1 cellular context compared by ENCODE assay signal in the genomic region with DNA sequence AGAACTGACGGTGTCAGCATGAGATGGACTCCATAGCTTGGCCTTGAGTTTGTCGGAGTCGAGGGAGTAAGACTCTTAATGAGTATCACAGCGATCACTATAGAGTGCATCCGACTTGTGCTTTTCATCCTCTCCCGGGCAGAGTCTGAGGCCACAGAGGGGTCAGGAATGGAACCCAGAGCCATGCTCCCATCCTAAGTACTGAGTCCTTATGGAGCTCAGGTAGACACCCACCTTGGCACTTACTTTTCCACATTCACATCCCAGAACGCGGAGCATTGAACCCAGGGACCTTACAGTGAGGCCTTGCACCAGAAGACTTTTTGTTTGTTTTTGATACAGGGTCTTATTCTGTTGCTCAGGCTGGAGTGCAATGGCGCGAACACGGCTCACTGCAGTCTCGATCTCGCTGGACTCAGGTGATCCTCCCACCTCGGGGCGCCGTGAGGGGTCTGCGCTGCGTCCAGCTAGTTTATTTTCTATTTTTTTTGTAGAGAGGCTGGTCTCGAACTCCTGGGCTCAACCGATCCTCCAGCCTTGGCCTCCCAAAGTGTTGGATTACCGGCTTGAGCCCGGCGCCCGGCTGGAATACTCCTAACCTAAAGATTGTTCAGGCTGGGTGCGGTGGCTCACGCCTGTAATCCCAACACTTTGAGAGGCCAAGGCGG.
TF ChIP-seq lines count a peak whose summit lies in the region.

No MANE protein-coding gene starts in this region.

TF ChIP-seq in HEK293, 187 proteins besides CTCF, POLR2A, EP300 and RAD21 (continued from another document):
- TF ChIP-seq, protein P1, sequence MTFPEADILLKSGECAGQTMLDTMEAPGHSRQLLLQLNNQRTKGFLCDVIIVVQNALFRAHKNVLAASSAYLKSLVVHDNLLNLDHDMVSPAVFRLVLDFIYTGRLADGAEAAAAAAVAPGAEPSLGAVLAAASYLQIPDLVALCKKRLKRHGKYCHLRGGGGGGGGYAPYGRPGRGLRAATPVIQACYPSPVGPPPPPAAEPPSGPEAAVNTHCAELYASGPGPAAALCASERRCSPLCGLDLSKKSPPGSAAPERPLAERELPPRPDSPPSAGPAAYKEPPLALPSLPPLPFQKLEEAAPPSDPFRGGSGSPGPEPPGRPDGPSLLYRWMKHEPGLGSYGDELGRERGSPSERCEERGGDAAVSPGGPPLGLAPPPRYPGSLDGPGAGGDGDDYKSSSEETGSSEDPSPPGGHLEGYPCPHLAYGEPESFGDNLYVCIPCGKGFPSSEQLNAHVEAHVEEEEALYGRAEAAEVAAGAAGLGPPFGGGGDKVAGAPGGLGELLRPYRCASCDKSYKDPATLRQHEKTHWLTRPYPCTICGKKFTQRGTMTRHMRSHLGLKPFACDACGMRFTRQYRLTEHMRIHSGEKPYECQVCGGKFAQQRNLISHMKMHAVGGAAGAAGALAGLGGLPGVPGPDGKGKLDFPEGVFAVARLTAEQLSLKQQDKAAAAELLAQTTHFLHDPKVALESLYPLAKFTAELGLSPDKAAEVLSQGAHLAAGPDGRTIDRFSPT (tag by site-specific recombination; IDR thresholded peaks at IDR 0.05), result no peak
- TF ChIP-seq ZNF768 (tag by site-specific recombination; IDR thresholded peaks at IDR 0.05), result no peak
- TF ChIP-seq, protein P2, sequence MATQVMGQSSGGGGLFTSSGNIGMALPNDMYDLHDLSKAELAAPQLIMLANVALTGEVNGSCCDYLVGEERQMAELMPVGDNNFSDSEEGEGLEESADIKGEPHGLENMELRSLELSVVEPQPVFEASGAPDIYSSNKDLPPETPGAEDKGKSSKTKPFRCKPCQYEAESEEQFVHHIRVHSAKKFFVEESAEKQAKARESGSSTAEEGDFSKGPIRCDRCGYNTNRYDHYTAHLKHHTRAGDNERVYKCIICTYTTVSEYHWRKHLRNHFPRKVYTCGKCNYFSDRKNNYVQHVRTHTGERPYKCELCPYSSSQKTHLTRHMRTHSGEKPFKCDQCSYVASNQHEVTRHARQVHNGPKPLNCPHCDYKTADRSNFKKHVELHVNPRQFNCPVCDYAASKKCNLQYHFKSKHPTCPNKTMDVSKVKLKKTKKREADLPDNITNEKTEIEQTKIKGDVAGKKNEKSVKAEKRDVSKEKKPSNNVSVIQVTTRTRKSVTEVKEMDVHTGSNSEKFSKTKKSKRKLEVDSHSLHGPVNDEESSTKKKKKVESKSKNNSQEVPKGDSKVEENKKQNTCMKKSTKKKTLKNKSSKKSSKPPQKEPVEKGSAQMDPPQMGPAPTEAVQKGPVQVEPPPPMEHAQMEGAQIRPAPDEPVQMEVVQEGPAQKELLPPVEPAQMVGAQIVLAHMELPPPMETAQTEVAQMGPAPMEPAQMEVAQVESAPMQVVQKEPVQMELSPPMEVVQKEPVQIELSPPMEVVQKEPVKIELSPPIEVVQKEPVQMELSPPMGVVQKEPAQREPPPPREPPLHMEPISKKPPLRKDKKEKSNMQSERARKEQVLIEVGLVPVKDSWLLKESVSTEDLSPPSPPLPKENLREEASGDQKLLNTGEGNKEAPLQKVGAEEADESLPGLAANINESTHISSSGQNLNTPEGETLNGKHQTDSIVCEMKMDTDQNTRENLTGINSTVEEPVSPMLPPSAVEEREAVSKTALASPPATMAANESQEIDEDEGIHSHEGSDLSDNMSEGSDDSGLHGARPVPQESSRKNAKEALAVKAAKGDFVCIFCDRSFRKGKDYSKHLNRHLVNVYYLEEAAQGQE (tag by site-specific recombination; IDR thresholded peaks at IDR 0.05), result no peak
